33 cellular contexts compared by ENCODE assay signal in the genomic region with DNA sequence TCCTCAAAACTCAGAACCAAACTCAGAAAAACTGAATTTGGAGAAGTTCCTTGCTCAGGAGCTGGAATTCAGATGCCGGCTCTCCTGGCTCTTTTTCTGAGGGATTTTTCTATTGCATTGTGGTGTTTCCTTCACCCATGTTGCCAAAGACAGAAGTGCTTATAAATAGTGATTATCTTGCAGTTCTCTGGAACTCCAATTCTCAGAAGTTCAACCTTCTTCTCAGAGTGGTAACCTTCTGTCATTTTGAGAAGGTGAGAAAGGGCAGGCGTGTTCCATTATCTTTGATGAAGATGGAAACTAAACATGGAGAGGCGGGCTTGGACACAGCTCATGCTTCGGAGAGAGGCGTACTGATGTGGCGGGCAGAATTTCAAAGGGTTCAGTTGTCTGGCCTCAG. TPM values are rescaled to one million over a fixed set of nuclear protein-coding genes. Genes with fewer than 3 reads are reported as not detected.
"Had no signal": no experiment of that assay in that cellular context is flagged by ENCODE, and none has a peak within 500 bp of the region (broad histone marks: within the 10 kb centered on the region; RNA-seq: fewer than 3 reads in every experiment).

No MANE protein-coding gene starts in this region.

- H3K27me3 Mint-ChIP-seq: activated naive CD8-positive, alpha-beta T cell; progenitor cell of endocrine pancreas had no signal

- H3K9me3 Mint-ChIP-seq: immature natural killer cell, naive B cell had no signal

- DNase-seq: activated CD4-positive, alpha-beta T cell treated with anti-CD3 and anti-CD28 coated beads, Interleukin-2, amount 50 U/mL, for 1 hour; activated CD8-positive, alpha-beta memory T cell treated with anti-CD3 and anti-CD28 coated beads, Interleukin-2, amount 50 U/mL, for 4 hours; activated effector memory CD4-positive, alpha-beta T cell treated with Interleukin-2 at 50 U/mL for 16 hours; activated naive CD4-positive, alpha-beta T cell treated with Interleukin-2 at 50 U/mL for 16 hours; activated T-cell treated with anti-CD3 and anti-CD28 coated beads, Interleukin-2, amount 50 U/mL, for 1 hour; amniotic stem cell; brain microvascular endothelial cell; caudate nucleus; cortex of kidney; foreskin fibroblast; head of caudate nucleus; hypothalamus; immature natural killer cell; kidney; left colon; mammary epithelial cell; naive B cell; ovary; stimulated activated CD4-positive, alpha-beta T cell treated with anti-CD3 and anti-CD28 coated beads, Interleukin-12 subunit alpha, Interleukin-12 subunit beta, amount 100 ng/mL, for 4 hours; stimulated activated CD4-positive, alpha-beta T cell treated with anti-CD3 and anti-CD28 coated beads, Interleukin-4, amount 100 ng/mL, for 1 hour; tibial artery; upper lobe of right lung had no signal

- H3K4me3 Mint-ChIP-seq: activated naive CD8-positive, alpha-beta T cell; immature natural killer cell; naive B cell had no signal

- H3K36me3 Mint-ChIP-seq: activated naive CD8-positive, alpha-beta T cell; immature natural killer cell; naive B cell had no signal

- ATAC-seq: left colon, sciatic nerve, SK-N-SH treated with all-trans-retinoic acid at 6 μM for 48 hours, upper lobe of right lung had no signal

- H3K27ac Mint-ChIP-seq: activated naive CD8-positive, alpha-beta T cell; immature natural killer cell; progenitor cell of endocrine pancreas had no signal

RNA-seq across cellular contexts. Expression of gene ETV3L, which starts 51.0 kb away (rescaled TPM):
- total RNA-seq: activated CD8-positive, alpha-beta memory T cell treated with anti-CD3 and anti-CD28 coated beads for 36 hours; astrocyte; chondrocyte; endothelial cell of umbilical vein; kidney; left colon; liver; mammary epithelial cell; ovary; renal cortical epithelial cell; sciatic nerve; suprapubic skin; upper lobe of right lung had no signal
